17 cellular contexts compared by ENCODE assay signal in genomic region chr12:31020385-31021166, GRCh38.
"Had no signal": no experiment of that assay in that cellular context is flagged by ENCODE, and none has a peak within 500 bp of the region (broad histone marks: within the 10 kb centered on the region; RNA-seq: fewer than 3 reads in every experiment).

No MANE protein-coding gene starts in this region.

- H3K9me3 Mint-ChIP-seq: activated naive CD4-positive, alpha-beta T cell treated with anti-CD3 and anti-CD28 coated beads for 36 hours; activated naive CD8-positive, alpha-beta T cell treated with anti-CD3 and anti-CD28 coated beads, Interleukin-2, amount 50 U/mL, for 24 hours; natural killer cell treated with Interleukin-12 subunit alpha and Interleukin-12 subunit beta and Interleukin-15 and Interleukin-18, amount 100 ng/mL, for 72 hours had no signal

- H3K4me1 ChIP-seq: breast epithelium, right atrium auricular region had no signal

- H3K27me3 Mint-ChIP-seq: activated naive CD8-positive, alpha-beta T cell treated with anti-CD3 and anti-CD28 coated beads, Interleukin-2, amount 50 U/mL, for 24 hours; progenitor cell of endocrine pancreas had no signal

- H3K4me3 ChIP-seq: breast epithelium, right atrium auricular region, smooth muscle cell, suprapubic skin had no signal

- H3K4me1 Mint-ChIP-seq: activated CD4-positive, alpha-beta memory T cell treated with anti-CD3 and anti-CD28 coated beads, Interleukin-2, amount 10 ng/mL, durations not matched to agents 7 days and 5 days; activated naive CD8-positive, alpha-beta T cell treated with anti-CD3 and anti-CD28 coated beads, Interleukin-2, amount 50 U/mL, for 24 hours; T-cell had no signal

- H3K27me3 ChIP-seq: breast epithelium, right atrium auricular region, suprapubic skin had no signal

- H3K27ac Mint-ChIP-seq: activated CD4-positive, alpha-beta memory T cell treated with anti-CD3 and anti-CD28 coated beads, Interleukin-2, amount 10 ng/mL, durations not matched to agents 7 days and 5 days; activated naive CD4-positive, alpha-beta T cell treated with anti-CD3 and anti-CD28 coated beads for 36 hours; activated naive CD8-positive, alpha-beta T cell treated with anti-CD3 and anti-CD28 coated beads, Interleukin-2, amount 50 U/mL, for 24 hours; activated T-helper 1 cell treated with anti-CD3 and anti-CD28 coated beads, Interleukin-12 subunit alpha, Interleukin-12 subunit beta, Interleukin-2, Interleukin-4 antibody, amounts not matched to agents 30 ng/mL and 10 ng/mL and 1 ng/mL, durations not matched to agents 14 hours and 24 hours and 36 hours; natural killer cell treated with Interleukin-12 subunit alpha and Interleukin-12 subunit beta and Interleukin-15 and Interleukin-18, amount 100 ng/mL, for 72 hours; progenitor cell of endocrine pancreas; T-cell had no signal

- H3K36me3 ChIP-seq: breast epithelium, right atrium auricular region, suprapubic skin had no signal

- H3K4me3 Mint-ChIP-seq: activated CD4-positive, alpha-beta memory T cell treated with anti-CD3 and anti-CD28 coated beads, Interleukin-2, amount 10 ng/mL, durations not matched to agents 7 days and 5 days; activated naive CD4-positive, alpha-beta T cell treated with anti-CD3 and anti-CD28 coated beads for 36 hours; activated naive CD8-positive, alpha-beta T cell treated with anti-CD3 and anti-CD28 coated beads, Interleukin-2, amount 50 U/mL, for 24 hours; activated T-helper 1 cell treated with anti-CD3 and anti-CD28 coated beads, Interleukin-12 subunit alpha, Interleukin-12 subunit beta, Interleukin-2, Interleukin-4 antibody, amounts not matched to agents 30 ng/mL and 10 ng/mL and 1 ng/mL, durations not matched to agents 14 hours and 24 hours and 36 hours; natural killer cell treated with Interleukin-12 subunit alpha and Interleukin-12 subunit beta and Interleukin-15 and Interleukin-18, amount 100 ng/mL, for 72 hours; T-cell had no signal

- DNase-seq: activated CD4-positive, alpha-beta memory T cell treated with anti-CD3 and anti-CD28 coated beads, Interleukin-2, amount 10 ng/mL, durations not matched to agents 7 days and 5 days; activated CD4-positive, alpha-beta T cell treated with anti-CD3 and anti-CD28 coated beads for 4 hours; activated naive CD4-positive, alpha-beta T cell treated with anti-CD3 and anti-CD28 coated beads for 36 hours; activated naive CD8-positive, alpha-beta T cell treated with anti-CD3 and anti-CD28 coated beads, Interleukin-2, amount 50 U/mL, for 24 hours; aorta; left ventricle myocardium superior; mesenchymal stem cell; SK-N-SH; stimulated activated naive CD8-positive, alpha-beta T cell treated with anti-CD3 and anti-CD28 coated beads, Interleukin-15, Interleukin-2, amounts not matched to agents 100 U/mL and 50 U/mL, for 24 hours had no signal

- H3K27ac ChIP-seq: breast epithelium, right atrium auricular region, suprapubic skin had no signal

- H3K36me3 Mint-ChIP-seq: natural killer cell treated with Interleukin-12 subunit alpha and Interleukin-12 subunit beta and Interleukin-15 and Interleukin-18, amount 100 ng/mL, for 72 hours; T-cell had no signal

- H3K9me3 ChIP-seq: breast epithelium, right atrium auricular region, SK-N-SH, suprapubic skin had no signal
